ENCODE assay signal across 8 cellular contexts in the genomic region with DNA sequence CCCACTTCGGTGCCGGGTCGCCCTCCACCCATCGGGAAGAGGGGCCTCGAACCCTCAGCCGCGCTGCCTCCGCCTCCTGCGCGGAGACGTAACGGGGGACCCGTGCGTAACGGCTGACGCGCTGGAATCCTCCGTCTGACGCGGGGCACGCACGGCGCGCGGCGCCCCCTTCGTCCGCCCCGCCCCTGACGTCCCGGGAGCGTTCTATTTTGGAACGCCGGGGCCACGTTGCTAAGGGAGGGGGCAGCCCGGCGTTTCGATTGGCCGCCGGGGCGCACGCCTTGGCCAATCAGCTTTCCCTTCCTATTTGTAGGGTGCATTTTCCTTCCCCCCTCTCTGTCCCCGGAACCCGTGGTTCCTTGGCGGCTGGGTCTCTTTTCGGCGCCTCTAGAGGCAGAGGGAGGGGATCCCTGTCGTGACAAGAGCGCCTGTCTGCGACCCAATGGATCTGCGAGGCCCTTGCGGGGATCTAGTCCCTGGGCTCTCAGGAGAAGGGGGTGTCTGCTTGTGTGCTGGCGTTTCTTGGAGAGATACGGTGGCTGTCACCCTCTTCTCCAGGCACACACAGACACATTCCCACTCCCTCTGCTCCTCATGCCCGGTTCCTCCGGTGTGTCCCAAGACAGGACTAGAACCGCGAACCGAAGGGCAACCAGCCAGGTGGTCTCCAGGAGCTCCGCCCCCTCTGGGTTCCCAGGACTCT. TPM values are rescaled to one million over a fixed set of nuclear protein-coding genes. Genes with fewer than 3 reads are reported as not detected.
DNase-seq lines count a peak whose midpoint lies in the region; ATAC-seq and TF ChIP-seq lines count a peak whose summit lies in the region.

No MANE protein-coding gene starts in this region.

- H3K9me3 Mint-ChIP-seq in chondrocyte (ENCODE audit: low read depth): no peaks in the 10 kb centered on the region

- peak overlapping the region; percentile 89 for H3K4me3 Mint-ChIP-seq in chondrocyte (ENCODE audit: unreplicated experiment)

- peaks cover 8% of the 10 kb centered on the region for H3K36me3 Mint-ChIP-seq in chondrocyte (ENCODE audit: low read depth)

- peaks cover 29% of the 10 kb centered on the region for H3K4me1 Mint-ChIP-seq in chondrocyte (ENCODE audit: low read depth)

- DNase-seq in AG09319 (ENCODE audit: extremely low read depth, low read depth) (peak; percentile 89), NCI-H460 (ENCODE audit: extremely low read depth, low read depth) (peak; percentile 87), chondrocyte (ENCODE audit: low spot score) (peak; percentile 97)
- DNase-seq in activated CD4-positive, alpha-beta T cell treated with anti-CD3 and anti-CD28 coated beads for 24 hours (ENCODE audit: low read depth in 2 of 2): peak; percentile 88 to 89
- DNase-seq in stimulated activated CD4-positive, alpha-beta T cell treated with anti-CD3 and anti-CD28 coated beads, Interleukin-1b, Interleukin-23, amount 100 ng/mL, for 24 hours (ENCODE audit: low read depth in 4 of 4, low spot score in 1 of 4): peak; percentile 77 to 91 (median 83)

- TF ChIP-seq CTCF in AG09319 (IDR thresholded peaks at IDR 0.05; ENCODE audit: low read depth, low read length) (no peak), chondrocyte (IDR thresholded peaks at IDR 0.05) (peak; percentile 9)

- no peaks in the 10 kb centered on the region for H3K27me3 Mint-ChIP-seq in chondrocyte (ENCODE audit: low read depth)

- peak; percentile 48 for ATAC-seq in HG03378 (IDR thresholded peaks at IDR 0.05; ENCODE audit: unreplicated experiment)

- TF ChIP-seq POLR2A in GM19099 (IDR thresholded peaks at IDR 0.05; ENCODE audit: extremely low read depth, insufficient read length, low read depth): peak; percentile 59

- peak overlapping the region; percentile 97 for H3K27ac Mint-ChIP-seq in chondrocyte (ENCODE audit: unreplicated experiment)

- H3K27me3 ChIP-seq in layer of hippocampus (ENCODE audit: control insufficient read depth, insufficient read depth, low read length): peaks cover 3% of the 10 kb centered on the region

- peak overlapping the region; percentile 97 for H3K27ac ChIP-seq in layer of hippocampus (ENCODE audit: low read depth, low read length)

RNA-seq across cellular contexts. Expression of a gene that starts 1.5 kb away (rescaled TPM):
- 1.7 and 1.9 TPM in 2 replicates for total RNA-seq in NCI-H460 (2014; rRNA removed; shearing (Covaris generic))
- 0.08 and 0.13 TPM in 2 replicates for polyA plus RNA-seq in NCI-H460 (2014; cell fraction: nucleus; rRNA removed)
- 25.5 to 50.9 TPM (median 43.8 TPM) in 3 replicates for total RNA-seq in chondrocyte

RNA-seq across cellular contexts. Expression of a gene that starts 27.6 kb away (rescaled TPM):
- 0.79 and 1.6 TPM in 2 replicates for total RNA-seq in NCI-H460 (2014; rRNA removed; shearing (Covaris generic))
- polyA plus RNA-seq in NCI-H460 (2014; cell fraction: nucleus; rRNA removed): 1.6 TPM in 1 of 2 replicates, not detected in the other
- total RNA-seq in chondrocyte: 11.5 to 16.0 TPM (median 13.7 TPM) in 3 replicates

RNA-seq across cellular contexts. Expression of a gene that starts 29.0 kb away (rescaled TPM):
- 1.6 and 2.0 TPM in 2 replicates for total RNA-seq in NCI-H460 (2014; rRNA removed; shearing (Covaris generic))
- polyA plus RNA-seq in NCI-H460 (2014; cell fraction: nucleus; rRNA removed): 1.6 and 3.0 TPM in 2 replicates
- 0.52 to 0.63 TPM in 2 of 3 replicates, not detected in the other for total RNA-seq in chondrocyte

RNA-seq across cellular contexts. Expression of a gene that starts 38.0 kb away (rescaled TPM):
- total RNA-seq in NCI-H460 (2014; rRNA removed; shearing (Covaris generic)): 45.4 and 50.3 TPM in 2 replicates
- polyA plus RNA-seq in NCI-H460 (2014; cell fraction: nucleus; rRNA removed): 44.4 and 44.5 TPM in 2 replicates
- total RNA-seq in chondrocyte: 65.6 to 145 TPM (median 142 TPM) in 3 replicates

RNA-seq across cellular contexts. Expression of a gene that starts 45.6 kb away (rescaled TPM):
- total RNA-seq in NCI-H460 (2014; rRNA removed; shearing (Covaris generic)): 81.5 and 102 TPM in 2 replicates
- polyA plus RNA-seq in NCI-H460 (2014; cell fraction: nucleus; rRNA removed): 59.2 and 79.0 TPM in 2 replicates
- total RNA-seq in chondrocyte: 72.4 to 93.1 TPM (median 77.9 TPM) in 3 replicates

Comparison
In these comparisons a context has a peak if more than half of its experiments do, and no peak if none do; other contexts are left out.
1. Peak in every context shown above with its lines: DNase-seq, ATAC-seq and H3K27ac ChIP-seq.